ENCODE assay signal across 27 cellular contexts in the genomic region with DNA sequence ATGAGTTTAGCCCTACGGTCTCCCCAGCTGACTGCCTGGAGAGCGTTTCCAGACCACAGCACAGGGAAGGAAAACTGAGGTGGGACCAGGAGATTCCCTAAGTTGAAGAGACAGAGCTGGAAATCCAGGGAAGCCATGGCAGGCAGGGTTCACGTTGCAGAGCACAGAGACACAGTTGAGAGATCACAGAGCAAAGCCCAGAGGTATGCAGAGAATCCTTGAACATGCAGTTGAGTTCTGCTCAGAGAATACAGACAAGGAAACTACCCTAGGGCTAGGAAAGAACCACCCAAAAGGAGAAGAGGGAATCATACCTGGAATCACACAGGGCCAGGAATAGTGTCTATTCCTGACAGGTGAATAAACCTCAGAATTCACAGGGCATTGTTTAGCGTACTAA. TPM values are rescaled to one million over a fixed set of nuclear protein-coding genes. Genes with fewer than 3 reads are reported as not detected.
"Had no signal": no experiment of that assay in that cellular context is flagged by ENCODE, and none has a peak within 500 bp of the region (broad histone marks: within the 10 kb centered on the region; RNA-seq: fewer than 3 reads in every experiment).

No MANE protein-coding gene starts in this region.

- H3K27ac Mint-ChIP-seq: activated B cell treated with CpG ODN at 0.5 μM for 24 hours; activated CD4-positive, alpha-beta memory T cell treated with anti-CD3 and anti-CD28 coated beads for 36 hours; activated CD4-positive, alpha-beta T cell treated with anti-CD3 and anti-CD28 coated beads, Interleukin-2, amount 10 ng/mL, durations not matched to agents 7 days and 5 days; activated naive CD4-positive, alpha-beta T cell treated with anti-CD3 and anti-CD28 coated beads for 36 hours; activated naive CD8-positive, alpha-beta T cell; activated T-helper 17 cell treated with anti-CD3 and anti-CD28 coated beads, Interleukin-2, amount 50 U/mL, for 72 hours; brain; T-helper 17 cell had no signal

- H3K27me3 Mint-ChIP-seq: activated T-helper 17 cell treated with anti-CD3 and anti-CD28 coated beads, Interleukin-2, amount 50 U/mL, for 72 hours had no signal

- DNase-seq: activated B cell treated with CpG ODN at 0.5 μM for 24 hours; activated CD4-positive, alpha-beta memory T cell treated with anti-CD3 and anti-CD28 coated beads for 36 hours; activated CD4-positive, alpha-beta T cell treated with anti-CD3 and anti-CD28 coated beads, Interleukin-2, amount 10 ng/mL, durations not matched to agents 7 days and 5 days; activated gamma-delta T cell; activated naive CD4-positive, alpha-beta T cell treated with anti-CD3 and anti-CD28 coated beads for 36 hours; activated T-cell treated with anti-CD3 and anti-CD28 coated beads for 4 hours; activated T-cell treated with anti-CD3 and anti-CD28 coated beads, Interleukin-2, amount 50 U/mL, for 48 hours; amygdala; MG63; MV-4-11; NCI-H1092 treated with DMSO at 0.1 percent for 48 hours; NCI-H1417 treated with DMSO at 0.1 percent for 48 hours; NCI-H1694 treated with DMSO at 0.1 percent for 48 hours; NCI-H2029 treated with DMSO at 0.1 percent for 48 hours; NCI-H345; NCI-H510A; NCI-H526 treated with DMSO at 0.1 percent for 48 hours; SIG-M5; T-helper 17 cell; T-helper 9 cell had no signal

- H3K4me1 Mint-ChIP-seq: activated B cell treated with CpG ODN at 0.5 μM for 24 hours; activated CD4-positive, alpha-beta T cell treated with anti-CD3 and anti-CD28 coated beads, Interleukin-2, amount 10 ng/mL, durations not matched to agents 7 days and 5 days; activated T-helper 17 cell treated with anti-CD3 and anti-CD28 coated beads, Interleukin-2, amount 50 U/mL, for 72 hours; brain; T-helper 17 cell had no signal

- H3K36me3 Mint-ChIP-seq: activated CD4-positive, alpha-beta memory T cell treated with anti-CD3 and anti-CD28 coated beads for 36 hours; brain had no signal

- H3K4me3 Mint-ChIP-seq: activated B cell treated with CpG ODN at 0.5 μM for 24 hours; activated CD4-positive, alpha-beta memory T cell treated with anti-CD3 and anti-CD28 coated beads for 36 hours; activated CD4-positive, alpha-beta T cell treated with anti-CD3 and anti-CD28 coated beads, Interleukin-2, amount 10 ng/mL, durations not matched to agents 7 days and 5 days; activated naive CD4-positive, alpha-beta T cell treated with anti-CD3 and anti-CD28 coated beads for 36 hours; activated naive CD8-positive, alpha-beta T cell; activated T-helper 17 cell treated with anti-CD3 and anti-CD28 coated beads, Interleukin-2, amount 50 U/mL, for 72 hours; brain; T-helper 17 cell had no signal

- ATAC-seq: activated T-helper 17 cell treated with anti-CD3 and anti-CD28 coated beads, Interleukin-2, amount 50 U/mL, for 72 hours; T-helper 17 cell had no signal

RNA-seq across cellular contexts. Expression of a gene that starts 14.3 kb away (rescaled TPM):
- total RNA-seq: activated B cell treated with CpG ODN at 0.5 μM for 24 hours; activated CD4-positive, alpha-beta memory T cell treated with anti-CD3 and anti-CD28 coated beads for 36 hours; activated CD4-positive, alpha-beta T cell treated with anti-CD3 and anti-CD28 coated beads, Interleukin-2, amount 10 ng/mL, durations not matched to agents 7 days and 5 days; activated CD8-positive, alpha-beta memory T cell treated with anti-CD3 and anti-CD28 coated beads for 36 hours; activated naive CD4-positive, alpha-beta T cell treated with anti-CD3 and anti-CD28 coated beads for 36 hours; activated T-helper 17 cell treated with anti-CD3 and anti-CD28 coated beads, Interleukin-2, amount 50 U/mL, for 72 hours; astrocyte; OCI-LY7; RPMI7951; T-helper 17 cell had no signal
